13 cellular contexts compared by ENCODE assay signal in the genomic region with DNA sequence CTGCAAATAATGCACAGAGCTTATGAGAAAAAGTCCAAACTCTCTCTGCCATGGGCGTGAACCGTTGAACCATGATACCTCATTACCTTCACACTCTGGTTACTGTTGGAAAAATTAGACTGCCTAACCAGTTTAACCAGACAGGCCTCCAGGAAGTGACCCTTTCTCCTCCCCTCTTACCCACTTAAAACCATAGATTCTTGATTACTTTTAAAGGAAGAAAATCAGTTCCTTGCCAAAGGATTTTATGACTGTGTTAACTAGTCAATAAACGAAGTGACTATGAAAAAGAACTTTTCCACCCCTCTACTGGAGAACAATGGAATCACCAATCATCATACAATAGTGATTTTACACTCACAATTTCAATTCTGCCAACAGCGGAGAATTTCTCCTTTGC.
A peak's percentile ranks its signal among the peaks of the same experiment; 100 is the strongest.
DNase-seq lines count a peak whose midpoint lies in the region; ATAC-seq and TF ChIP-seq lines count a peak whose summit lies in the region.
"Had no signal": no experiment of that assay in that cellular context is flagged by ENCODE, and none has a peak within 500 bp of the region (broad histone marks: within the 10 kb centered on the region; RNA-seq: fewer than 3 reads in every experiment).

No MANE protein-coding gene starts in this region.

- H3K27ac ChIP-seq in A673 (ENCODE audit: low read depth, low read length, poor library complexity, severe bottlenecking) (no peak overlapping the region), RWPE2 (ENCODE audit: poor library complexity, severe bottlenecking) (no peak overlapping the region)
- H3K27ac ChIP-seq: body of pancreas had no signal

- H3K36me3 ChIP-seq in A673 (ENCODE audit: insufficient read depth, low read length, poor library complexity, severe bottlenecking) (no peaks in the 10 kb centered on the region), RWPE2 (ENCODE audit: low read depth) (no peaks in the 10 kb centered on the region)

- no TSS peak for BruUV-seq in A673 (replicated peaks; lab: Mats Ljungman, UMichigan)

- POLR2A ChIA-PET in A673 (lab: Charles Lee; ENCODE audit: low non-redundant PET), result no interaction called here

- TF ChIP-seq CTCF in A673 (conservative IDR thresholded peaks at IDR 0.05; ENCODE audit: low read depth, low read length) (peak; percentile 41; the same call in 1 of the 2 replicates), GM12865 (IDR thresholded peaks at IDR 0.05; ENCODE audit: insufficient read depth, low read depth, low read length, missing control alignments) (peak; percentile 12), RWPE2 (IDR thresholded peaks at IDR 0.05; ENCODE audit: poor library complexity, severe bottlenecking) (peak; percentile 38)

- ATAC-seq in RWPE2 (ENCODE audit: low read depth), result no peak
- ATAC-seq in GM21423 (IDR thresholded peaks at IDR 0.05; ENCODE audit: unreplicated experiment), result no peak
- no peak for ATAC-seq in GM19395 (IDR thresholded peaks at IDR 0.05; ENCODE audit: unreplicated experiment)
- ATAC-seq: body of pancreas, sciatic nerve had no signal

- no peak overlapping the region for H3K4me3 ChIP-seq in A673 (ENCODE audit: low read depth, low read length, poor library complexity, severe bottlenecking)
- H3K4me3 ChIP-seq in GM12865 (ENCODE audit: low read depth, low read length), result no peak overlapping the region
- no peak overlapping the region for H3K4me3 ChIP-seq in RWPE2 (ENCODE audit: severe bottlenecking)
- H3K4me3 ChIP-seq: body of pancreas, lung had no signal

- H3K4me1 ChIP-seq in A673 (ENCODE audit: insufficient read depth, low read length, poor library complexity, severe bottlenecking) (peaks cover 16% of the 10 kb centered on the region), RWPE2 (ENCODE audit: insufficient read depth, poor library complexity, severe bottlenecking) (no peaks in the 10 kb centered on the region)
- H3K4me1 ChIP-seq: body of pancreas had no signal

- intact Hi-C loops in A673 (cut with micrococcal nuclease; ENCODE audit: unreplicated experiment), result no loop called here

- H3K9me3 ChIP-seq in A673 (ENCODE audit: low read depth, low read length, poor library complexity, severe bottlenecking) (no peaks in the 10 kb centered on the region), RWPE2 (ENCODE audit: severe bottlenecking) (no peaks in the 10 kb centered on the region)
- H3K9me3 ChIP-seq: body of pancreas had no signal

- DNase-seq in A673 (ENCODE audit: low spot score) (no peak), GM12865 (ENCODE audit: low read depth) (no peak), RWPE2 (ENCODE audit: low spot score) (no peak), kidney tubule cell (ENCODE audit: low spot score) (peak; percentile 44)
- no peak for DNase-seq in activated CD4-positive, alpha-beta T cell treated with anti-CD3 and anti-CD28 coated beads, Interleukin-2, amount 50 U/mL, for 1 hour
- DNase-seq in central memory CD4-positive, alpha-beta T cell, result no peak
- DNase-seq: activated T-cell treated with anti-CD3 and anti-CD28 coated beads for 4 hours, body of pancreas, KG1 had no signal

- no peaks in the 10 kb centered on the region for H3K27me3 ChIP-seq in A673 (replicated peaks; ENCODE audit: insufficient read depth, low read depth, low read length, poor library complexity)
- H3K27me3 ChIP-seq in RWPE2 (ENCODE audit: insufficient read depth, poor library complexity, severe bottlenecking), result no peaks in the 10 kb centered on the region
- H3K27me3 ChIP-seq: body of pancreas had no signal

- CTCF ChIA-PET in A673 (lab: Charles Lee), result no interaction called here
